Comparison of ENCODE assay signal across 8 cellular contexts in genomic region chr4:37454263-37454800, GRCh38.
DNase-seq lines count a peak whose midpoint lies in the region; ATAC-seq and TF ChIP-seq lines count a peak whose summit lies in the region.

No MANE protein-coding gene starts in this region.

- peaks cover 49% of the 10 kb centered on the region for H3K27me3 Mint-ChIP-seq in activated T-cell treated with anti-CD3 and anti-CD28 coated beads, Interleukin-2, amount 50 U/mL, for 4 hours (ENCODE audit: low read depth)
- peaks cover 23% of the 10 kb centered on the region for H3K27me3 Mint-ChIP-seq in MCF 10A (ENCODE audit: insufficient read depth, unreplicated experiment)

- no peaks in the 10 kb centered on the region for H3K79me1 ChIP-seq in mesendoderm (ENCODE audit: low read length)

- WGBS in mesendoderm (ENCODE audit: extremely low coverage, insufficient coverage, low lambda C conversion rate): no CpG with 5 or more reads among the region's 11 CpGs

- H4K5ac ChIP-seq in mesendoderm (ENCODE audit: low read length): no peak overlapping the region

- no peaks in the 10 kb centered on the region for H3K9me3 ChIP-seq in tibial artery

- CTCF ChIA-PET in MCF 10A (lab: Yijun Ruan, JAX): interaction anchor here (0.6 to 5.7 kb wide), 10 partner anchors 11 to 348 kb away, joined by 3 to 60 read pairs (median 5); no protein-coding TSS in a partner anchor

- H4K8ac ChIP-seq in mesendoderm (ENCODE audit: low read depth, low read length): no peak overlapping the region

- POLR2A ChIA-PET in MCF 10A (lab: Yijun Ruan, JAX): interaction anchor here (0.7 to 1.8 kb wide), 4 partner anchors 27 to 347 kb away, joined by 3 to 9 read pairs (median 4); no protein-coding TSS in a partner anchor

- no peak overlapping the region for H3K23ac ChIP-seq in mesendoderm (ENCODE audit: low read length)

- ATAC-seq in activated T-cell treated with anti-CD3 and anti-CD28 coated beads, Interleukin-2, amount 50 U/mL, for 4 hours: no peak
- ATAC-seq in GM18868 (IDR thresholded peaks at IDR 0.05; ENCODE audit: unreplicated experiment) (no peak), HG03025 (IDR thresholded peaks at IDR 0.05; ENCODE audit: low FRiP score, unreplicated experiment) (no peak)

- H3K27ac ChIP-seq in mesendoderm (ENCODE audit: low read depth, low read length): no peak overlapping the region
- no peak overlapping the region for H3K27ac ChIP-seq in tibial artery

- peak overlapping the region; percentile 35 for H3K9ac ChIP-seq in mesendoderm (ENCODE audit: low read length)

- H3K4me2 ChIP-seq in mesendoderm (ENCODE audit: low read length): peak overlapping the region; percentile 31

- peak overlapping the region; percentile 9 for H3K4me3 Mint-ChIP-seq in activated T-cell treated with anti-CD3 and anti-CD28 coated beads, Interleukin-2, amount 50 U/mL, for 4 hours
- peak overlapping the region; percentile 71 for H3K4me3 Mint-ChIP-seq in MCF 10A (ENCODE audit: unreplicated experiment)

- intact Hi-C loops in MCF 10A (cut with micrococcal nuclease): no loop called here
- intact Hi-C loops in tibial artery (cut with DNase I; ENCODE audit: low total_unique reads): no loop called here

- no TSS peak for BruUV-seq in MCF 10A (replicated peaks; lab: Mats Ljungman, UMichigan)

- H3K56ac ChIP-seq in mesendoderm (ENCODE audit: low read length): peak overlapping the region; percentile 65

- peak overlapping the region; percentile 55 for H3K4ac ChIP-seq in mesendoderm (ENCODE audit: low read depth, low read length)

- H2AK5ac ChIP-seq in mesendoderm (ENCODE audit: low read length): no peak overlapping the region

- H3K27ac Mint-ChIP-seq in MCF 10A (ENCODE audit: low read depth, unreplicated experiment): no peak overlapping the region

- TF ChIP-seq CTCF in MCF 10A (IDR thresholded peaks at IDR 0.05; ENCODE audit: unreplicated experiment) (no peak), tibial artery (IDR thresholded peaks at IDR 0.05) (no peak)

- no peaks in the 10 kb centered on the region for H3K9me3 Mint-ChIP-seq in activated T-cell treated with anti-CD3 and anti-CD28 coated beads, Interleukin-2, amount 50 U/mL, for 4 hours
- no peaks in the 10 kb centered on the region for H3K9me3 Mint-ChIP-seq in MCF 10A (ENCODE audit: unreplicated experiment)

- H3K27me3 ChIP-seq in mesendoderm (ENCODE audit: insufficient read depth, low read length, poor library complexity): peaks cover 1% of the 10 kb centered on the region
- H3K27me3 ChIP-seq in tibial artery: peaks cover 0 to 50% of the 10 kb centered on the region in 2 donors

- no peaks in the 10 kb centered on the region for H3K36me3 Mint-ChIP-seq in activated T-cell treated with anti-CD3 and anti-CD28 coated beads, Interleukin-2, amount 50 U/mL, for 4 hours (ENCODE audit: insufficient read depth)
- H3K36me3 Mint-ChIP-seq in MCF 10A (ENCODE audit: insufficient read depth, unreplicated experiment): no peaks in the 10 kb centered on the region

- peak overlapping the region; percentile 76 for H3K18ac ChIP-seq in mesendoderm (ENCODE audit: low read length)

- H3K4me3 ChIP-seq in mesendoderm (ENCODE audit: low read length) (peak overlapping the region; percentile 9), tibial artery (peak overlapping the region; percentile 39 to 53)

- no peak overlapping the region for H2BK5ac ChIP-seq in mesendoderm (ENCODE audit: low read length)

- no peaks in the 10 kb centered on the region for H3K79me2 ChIP-seq in mesendoderm (ENCODE audit: control insufficient read depth, insufficient read depth, low read length)

- no peak overlapping the region for H2BK15ac ChIP-seq in mesendoderm (replicated peaks; ENCODE audit: low read depth)

- H3K36me3 ChIP-seq in mesendoderm (ENCODE audit: control insufficient read depth, insufficient read depth, low read length) (no peaks in the 10 kb centered on the region), tibial artery (no peaks in the 10 kb centered on the region)

- H3K4me1 ChIP-seq in mesendoderm (ENCODE audit: control insufficient read depth, low read depth, low read length) (no peaks in the 10 kb centered on the region), tibial artery (peaks cover 0 to 15% (median 11%) of the 10 kb centered on the region in 4 donors)

- no peak for DNase-seq in activated T-cell treated with anti-CD3 and anti-CD28 coated beads, Interleukin-2, amount 50 U/mL, for 4 hours
- no peak for DNase-seq in activated T-cell treated with anti-CD3 and anti-CD28 coated beads, Interleukin-2, amount 50 U/mL, for 48 hours
- DNase-seq in MCF 10A (ENCODE audit: unreplicated experiment) (no peak), mesendoderm (no peak), tibial artery (no peak), SHP77 (lab: John Stamatoyannopoulos, UW) (no peak)

- no peak overlapping the region for H2BK120ac ChIP-seq in mesendoderm (ENCODE audit: low read depth, low read length)

- H3K4me1 Mint-ChIP-seq in activated T-cell treated with anti-CD3 and anti-CD28 coated beads, Interleukin-2, amount 50 U/mL, for 4 hours (ENCODE audit: low read depth): peaks cover 11% of the 10 kb centered on the region
- H3K4me1 Mint-ChIP-seq in MCF 10A (ENCODE audit: insufficient read depth, unreplicated experiment): no peaks in the 10 kb centered on the region
